8 cellular contexts compared by ENCODE assay signal in the genomic region with DNA sequence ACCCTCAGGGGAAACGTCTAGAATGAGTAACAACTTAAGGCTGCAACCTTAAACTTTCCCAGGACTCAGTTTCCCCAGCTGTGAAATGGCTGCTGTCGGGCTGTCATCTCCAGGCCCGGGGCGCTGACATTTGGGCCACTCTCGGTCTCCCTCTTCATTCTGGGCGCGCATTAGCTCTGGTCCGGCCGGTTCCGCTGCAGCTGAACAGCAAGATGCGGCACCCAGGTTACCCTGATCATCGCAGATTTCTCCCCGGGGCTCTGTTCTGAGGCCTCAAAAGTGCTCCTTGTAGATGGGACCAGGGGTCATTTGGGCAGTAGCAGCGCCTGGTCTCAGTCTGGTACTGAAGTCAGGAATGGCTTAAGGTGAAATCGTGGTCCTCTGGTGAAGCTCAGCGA. TPM values are rescaled to one million over a fixed set of nuclear protein-coding genes. Genes with fewer than 3 reads are reported as not detected.
DNase-seq lines count a peak whose midpoint lies in the region; ATAC-seq and TF ChIP-seq lines count a peak whose summit lies in the region.

No MANE protein-coding gene starts in this region.

- H3K79me2 ChIP-seq in GM23338 (replicated peaks; ENCODE audit: insufficient read depth) (peaks cover 25% of the 10 kb centered on the region), fibroblast of lung (ENCODE audit: control insufficient read depth, insufficient read depth, low read length) (peaks cover 11% of the 10 kb centered on the region)

- DNase-seq in GM23338 (ENCODE audit: low spot score) (peak; percentile 43), SK-N-MC (ENCODE audit: low read depth, low spot score) (no peak), fibroblast of lung (ENCODE audit: low read depth in 2 of 2) (no peak), retinal pigment epithelial cell (ENCODE audit: low read depth) (no peak), DMS53 (lab: John Stamatoyannopoulos, UW) (no peak), NCI-H1105 treated with DMSO at 0.1 percent for 48 hours (lab: John Stamatoyannopoulos, UW) (no peak)
- DNase-seq in stimulated activated CD4-positive, alpha-beta T cell treated with anti-CD3 and anti-CD28 coated beads, Interleukin-1b, Interleukin-23, amount 100 ng/mL, for 48 hours, result no peak

- ATAC-seq in GM23338, result peak; percentile 9; the same call in 2 of the 3 replicates
- ATAC-seq in HG03196 (IDR thresholded peaks at IDR 0.05; ENCODE audit: unreplicated experiment), result no peak

- H3K27ac ChIP-seq in GM23338 (ENCODE audit: low read depth), result no peak overlapping the region
- no peak overlapping the region for H3K27ac ChIP-seq in SK-N-MC
- no peak overlapping the region for H3K27ac ChIP-seq in fibroblast of lung (ENCODE audit: insufficient read depth, low read length)

- H2AFZ ChIP-seq in GM23338 (peak overlapping the region; percentile 95), fibroblast of lung (ENCODE audit: low read length) (peak overlapping the region; percentile 73)

- no peak for TF ChIP-seq CTCF in GM23338 (conservative IDR thresholded peaks at IDR 0.05; ENCODE audit: low read depth in 2 of 2)
- no peak for TF ChIP-seq CTCF in fibroblast of lung (conservative IDR thresholded peaks at IDR 0.05 in 1 of 2, IDR thresholded peaks at IDR 0.05 in 1 of 2; ENCODE audit: low read depth in 1 of 2, low read length in 2 of 2)
- TF ChIP-seq CTCF in retinal pigment epithelial cell (conservative IDR thresholded peaks at IDR 0.05; ENCODE audit: low read depth, low read length), result no peak

- H3F3A ChIP-seq in GM23338 (replicated peaks; ENCODE audit: low read depth), result peaks cover 16% of the 10 kb centered on the region; the same call in 1 of the 2 replicates

- H3K9me2 ChIP-seq in GM23338 (ENCODE audit: insufficient read depth), result no peaks in the 10 kb centered on the region

- H3K9ac ChIP-seq in SK-N-MC (ENCODE audit: insufficient read length) (peak overlapping the region; percentile 73), fibroblast of lung (ENCODE audit: insufficient read depth, low read length) (no peak overlapping the region)

- peaks cover 43% of the 10 kb centered on the region for H3K27me3 ChIP-seq in GM23338 (ENCODE audit: insufficient read depth)
- no peaks in the 10 kb centered on the region for H3K27me3 ChIP-seq in fibroblast of lung (ENCODE audit: control insufficient read depth, insufficient read depth, low read length)

- no peaks in the 10 kb centered on the region; the same call in 2 of the 3 replicates for H3K9me3 Mint-ChIP-seq in GM23338

- H3K36me3 ChIP-seq in GM23338 (ENCODE audit: insufficient read depth) (no peaks in the 10 kb centered on the region), SK-N-MC (ENCODE audit: insufficient read depth, low read length) (no peaks in the 10 kb centered on the region), fibroblast of lung (ENCODE audit: control insufficient read depth, insufficient read depth, low read length) (no peaks in the 10 kb centered on the region)

- peaks cover 11% of the 10 kb centered on the region; the same call in 2 of the 3 replicates for H3K4me1 Mint-ChIP-seq in GM23338

- H3K4me1 ChIP-seq in GM23338 (ENCODE audit: insufficient read depth) (peaks cover 12% of the 10 kb centered on the region), fibroblast of lung (ENCODE audit: control insufficient read depth, extremely low read depth, insufficient read depth, low read length) (peaks cover 11% of the 10 kb centered on the region)

- H3K4me2 ChIP-seq in GM23338 (peak overlapping the region; percentile 89), fibroblast of lung (ENCODE audit: extremely low read depth, insufficient read depth, low read length) (peak overlapping the region; percentile 90)

- H3K27ac Mint-ChIP-seq in GM23338, result no peak overlapping the region

- H3K4me3 ChIP-seq in GM23338 (peak overlapping the region; percentile 69), SK-N-MC (peak overlapping the region; percentile 86), fibroblast of lung (replicated peaks in 1 of 4; ENCODE audit: control extremely low read depth in 1 of 4, insufficient read depth in 1 of 4, low read depth in 3 of 4, low read length in 4 of 4) (peak overlapping the region; percentile 54 to 69 (median 62)), retinal pigment epithelial cell (ENCODE audit: low read length) (peak overlapping the region; percentile 45)

- peaks cover 3% of the 10 kb centered on the region; the same call in 2 of the 3 replicates for H3K36me3 Mint-ChIP-seq in GM23338 (ENCODE audit: low read depth)

- H3K9me3 ChIP-seq in SK-N-MC (ENCODE audit: low read depth, low read length) (0 out of 2 replicates have a peak, but pooled peaks cover 6% of the 10 kb centered on the region), fibroblast of lung (ENCODE audit: control insufficient read depth, insufficient read depth, low read depth, low read length) (no peaks in the 10 kb centered on the region)

- H3K27me3 Mint-ChIP-seq in GM23338 (ENCODE audit: insufficient read depth, low read depth, poor library complexity), result peaks cover 39% of the 10 kb centered on the region

- no peaks in the 10 kb centered on the region; the same call in 1 of the 2 replicates for H4K20me1 ChIP-seq in GM23338 (replicated peaks; ENCODE audit: insufficient read depth)
- no peaks in the 10 kb centered on the region for H4K20me1 ChIP-seq in fibroblast of lung (ENCODE audit: control insufficient read depth, extremely low read depth, insufficient read depth, low read length)

- H3K4me3 Mint-ChIP-seq in GM23338, result peak overlapping the region; percentile 87

TF ChIP-seq in GM23338, 12 proteins besides CTCF, POLR2A, EP300 and RAD21:
- TF ChIP-seq EZH2 (IDR thresholded peaks at IDR 0.05; ENCODE audit: low read depth, unreplicated experiment) (no peak), JUNB (IDR thresholded peaks at IDR 0.05; ENCODE audit: unreplicated experiment) (no peak), STAT1 (IDR thresholded peaks at IDR 0.05; ENCODE audit: unreplicated experiment) (no peak), ZNF114 (CRISPR knock-in tag; IDR thresholded peaks at IDR 0.05) (no peak), CREB1 (CRISPR knock-in tag; IDR thresholded peaks at IDR 0.05; ENCODE audit: low read depth) (no peak)
- TF ChIP-seq, protein P1, sequence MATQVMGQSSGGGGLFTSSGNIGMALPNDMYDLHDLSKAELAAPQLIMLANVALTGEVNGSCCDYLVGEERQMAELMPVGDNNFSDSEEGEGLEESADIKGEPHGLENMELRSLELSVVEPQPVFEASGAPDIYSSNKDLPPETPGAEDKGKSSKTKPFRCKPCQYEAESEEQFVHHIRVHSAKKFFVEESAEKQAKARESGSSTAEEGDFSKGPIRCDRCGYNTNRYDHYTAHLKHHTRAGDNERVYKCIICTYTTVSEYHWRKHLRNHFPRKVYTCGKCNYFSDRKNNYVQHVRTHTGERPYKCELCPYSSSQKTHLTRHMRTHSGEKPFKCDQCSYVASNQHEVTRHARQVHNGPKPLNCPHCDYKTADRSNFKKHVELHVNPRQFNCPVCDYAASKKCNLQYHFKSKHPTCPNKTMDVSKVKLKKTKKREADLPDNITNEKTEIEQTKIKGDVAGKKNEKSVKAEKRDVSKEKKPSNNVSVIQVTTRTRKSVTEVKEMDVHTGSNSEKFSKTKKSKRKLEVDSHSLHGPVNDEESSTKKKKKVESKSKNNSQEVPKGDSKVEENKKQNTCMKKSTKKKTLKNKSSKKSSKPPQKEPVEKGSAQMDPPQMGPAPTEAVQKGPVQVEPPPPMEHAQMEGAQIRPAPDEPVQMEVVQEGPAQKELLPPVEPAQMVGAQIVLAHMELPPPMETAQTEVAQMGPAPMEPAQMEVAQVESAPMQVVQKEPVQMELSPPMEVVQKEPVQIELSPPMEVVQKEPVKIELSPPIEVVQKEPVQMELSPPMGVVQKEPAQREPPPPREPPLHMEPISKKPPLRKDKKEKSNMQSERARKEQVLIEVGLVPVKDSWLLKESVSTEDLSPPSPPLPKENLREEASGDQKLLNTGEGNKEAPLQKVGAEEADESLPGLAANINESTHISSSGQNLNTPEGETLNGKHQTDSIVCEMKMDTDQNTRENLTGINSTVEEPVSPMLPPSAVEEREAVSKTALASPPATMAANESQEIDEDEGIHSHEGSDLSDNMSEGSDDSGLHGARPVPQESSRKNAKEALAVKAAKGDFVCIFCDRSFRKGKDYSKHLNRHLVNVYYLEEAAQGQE (IDR thresholded peaks at IDR 0.05; ENCODE audit: unreplicated experiment), result no peak

RNA-seq across cellular contexts. Expression of a gene that starts 0.9 kb away (rescaled TPM):
- 9.9 and 12.7 TPM in 2 replicates for total RNA-seq in GM23338 (2014; rRNA removed; shearing (Covaris generic))
- polyA plus RNA-seq in GM23338 (2016; fragmentation: Nextera tagmentation; extraction: Ambion mirVana) (14.9 and 18.0 TPM in 2 replicates), fibroblast of lung (3.8 and 8.0 TPM in 2 replicates)
- total RNA-seq in fibroblast of lung, result 4.9 and 7.4 TPM in 2 replicates
- 3.8 and 6.5 TPM in 2 replicates for polyA plus RNA-seq in fibroblast of lung (2012)
- polyA minus RNA-seq in fibroblast of lung (ENCODE audit: low replicate concordance), result 7.7 and 7.8 TPM in 2 replicates

RNA-seq across cellular contexts. Expression of a gene that starts 57.8 kb away (rescaled TPM):
- total RNA-seq in GM23338 (2014; rRNA removed; shearing (Covaris generic)), result 20.5 and 23.0 TPM in 2 replicates
- polyA plus RNA-seq in GM23338 (2016; fragmentation: Nextera tagmentation; extraction: Ambion mirVana) (16.2 and 21.0 TPM in 2 replicates), fibroblast of lung (6.6 and 10.1 TPM in 2 replicates)
- total RNA-seq in fibroblast of lung, result 12.6 and 17.0 TPM in 2 replicates
- polyA plus RNA-seq in fibroblast of lung (2012), result 16.8 and 17.2 TPM in 2 replicates
- polyA minus RNA-seq in fibroblast of lung (ENCODE audit: low replicate concordance), result 32.6 and 47.8 TPM in 2 replicates
